12 cellular contexts compared by ENCODE assay signal in genomic region chr6:166490671-166491500, GRCh38.
A peak's percentile ranks its signal among the peaks of the same experiment; 100 is the strongest.
DNase-seq lines count a peak whose midpoint lies in the region; ATAC-seq and TF ChIP-seq lines count a peak whose summit lies in the region.
"Had no signal": no experiment of that assay in that cellular context is flagged by ENCODE, and none has a peak within 500 bp of the region (broad histone marks: within the 10 kb centered on the region; RNA-seq: fewer than 3 reads in every experiment).

No MANE protein-coding gene starts in this region.

- DNase-seq in DMS153 treated with DMSO at 0.1 percent for 48 hours (lab: John Stamatoyannopoulos, UW; ENCODE audit: unreplicated experiment), result peak; percentile 49
- peak; percentile 41 for DNase-seq in NCI-H2107 (lab: John Stamatoyannopoulos, UW)
- DNase-seq in astrocyte of the cerebellum (ENCODE audit: low read depth), result peak; percentile 15
- DNase-seq in left kidney (ENCODE audit: low read depth, low spot score), result peak; percentile 96
- DNase-seq in HFFc6, result no peak
- no peak for DNase-seq in SIG-M5 treated with dmso at 0.1 percent for 504 hours (lab: John Stamatoyannopoulos, UW; ENCODE audit: unreplicated experiment)
- no peak for DNase-seq in NCI-H128 (lab: John Stamatoyannopoulos, UW; ENCODE audit: unreplicated experiment)
- DNase-seq: activated naive CD4-positive, alpha-beta T cell treated with anti-CD3 and anti-CD28 coated beads for 36 hours; DND-41; T1000 had no signal

- no peaks in the 10 kb centered on the region for H3K4me1 ChIP-seq in gastroesophageal sphincter

- 59 to 61% methylated on average over 4 to 8 of the region's 18 CpGs for WGBS in gastroesophageal sphincter (ENCODE audit: low coverage in 1 of 2), 2 donors

- no peak for TF ChIP-seq EP300 in gastroesophageal sphincter (IDR thresholded peaks at IDR 0.05)

- H3K27ac Mint-ChIP-seq in HFFc6, result no peak overlapping the region
- H3K27ac Mint-ChIP-seq: activated naive CD4-positive, alpha-beta T cell treated with anti-CD3 and anti-CD28 coated beads for 36 hours had no signal

- H3K27ac ChIP-seq in gastroesophageal sphincter, result no peak overlapping the region
- H3K27ac ChIP-seq: ovary had no signal

- H3K27me3 ChIP-seq in gastroesophageal sphincter, result no peaks in the 10 kb centered on the region
- H3K27me3 ChIP-seq: ovary had no signal

- in situ Hi-C loops in astrocyte of the cerebellum (cut with HindIII; ENCODE audit: low sequenced_read_pairs), result no loop called here

- TF ChIP-seq POLR2A in gastroesophageal sphincter (IDR thresholded peaks at IDR 0.05), result no peak

- H3K4me1 Mint-ChIP-seq in HFFc6 (ENCODE audit: low read depth), result no peaks in the 10 kb centered on the region

- H3K4me3 ChIP-seq in astrocyte of the cerebellum (ENCODE audit: low read depth, low read length) (no peak overlapping the region), gastroesophageal sphincter (no peak overlapping the region)
- H3K4me3 ChIP-seq: ovary had no signal

- no peaks in the 10 kb centered on the region for H3K9me3 ChIP-seq in gastroesophageal sphincter
- H3K9me3 ChIP-seq: ovary had no signal

- 0 out of 2 replicates have a peak, but pooled peaks cover 6% of the 10 kb centered on the region for H3K36me3 Mint-ChIP-seq in HFFc6 (ENCODE audit: low read depth)

- H3K36me3 ChIP-seq in gastroesophageal sphincter, result peaks cover 0 to 80% of the 10 kb centered on the region in 2 donors
- H3K36me3 ChIP-seq: ovary had no signal

- no peaks in the 10 kb centered on the region for H3K9me3 Mint-ChIP-seq in HFFc6
- H3K9me3 Mint-ChIP-seq: activated naive CD4-positive, alpha-beta T cell treated with anti-CD3 and anti-CD28 coated beads for 36 hours had no signal

- no peak for ATAC-seq in gastroesophageal sphincter

- no peak overlapping the region for H3K4me3 Mint-ChIP-seq in HFFc6
- H3K4me3 Mint-ChIP-seq: activated naive CD4-positive, alpha-beta T cell treated with anti-CD3 and anti-CD28 coated beads for 36 hours had no signal

- no peaks in the 10 kb centered on the region; the same call in 1 of the 2 replicates for H3K27me3 Mint-ChIP-seq in HFFc6 (ENCODE audit: insufficient read depth)

- TF ChIP-seq CTCF in astrocyte of the cerebellum (IDR thresholded peaks at IDR 0.05; ENCODE audit: low read depth, low read length, missing control alignments), result no peak
- TF ChIP-seq CTCF in HFFc6 (IDR thresholded peaks at IDR 0.05), result no peak
- no peak for TF ChIP-seq CTCF in gastroesophageal sphincter (IDR thresholded peaks at IDR 0.05)

Comparison
In these comparisons a context has a peak if more than half of its experiments do, and no peak if none do; other contexts are left out.
1. DNase-seq: peak in DMS153 treated with DMSO at 0.1 percent for 48 hours (single experiment), NCI-H2107 (single experiment), astrocyte of the cerebellum (single experiment) and left kidney (single experiment); none in HFFc6 (single experiment), SIG-M5 treated with dmso at 0.1 percent for 504 hours (single experiment) and NCI-H128 (single experiment).